In genomic region chr2:126975671-126976655, GRCh38 we compare ENCODE assay signal across 15 cellular contexts.
"Had no signal": no experiment of that assay in that cellular context is flagged by ENCODE, and none has a peak within 500 bp of the region (broad histone marks: within the 10 kb centered on the region; RNA-seq: fewer than 3 reads in every experiment).

No MANE protein-coding gene starts in this region.

- H3K4me1 Mint-ChIP-seq: activated CD4-positive, alpha-beta T cell treated with anti-CD3 and anti-CD28 coated beads, Interleukin-2, amount 10 ng/mL, durations not matched to agents 24 days and 14 days had no signal

- H3K27ac Mint-ChIP-seq: activated CD4-positive, alpha-beta T cell treated with anti-CD3 and anti-CD28 coated beads, Interleukin-2, amount 10 ng/mL, durations not matched to agents 24 days and 14 days; activated naive CD4-positive, alpha-beta T cell treated with anti-CD3 and anti-CD28 coated beads for 36 hours; natural killer cell treated with Interleukin-12 subunit alpha and Interleukin-12 subunit beta and Interleukin-15 and Interleukin-18, amount 100 ng/mL, for 72 hours; type B pancreatic cell had no signal

- H3K27ac ChIP-seq: coronary artery, epithelial cell of prostate, psoas muscle, suprapubic skin had no signal

- H3K4me3 ChIP-seq: coronary artery, psoas muscle, suprapubic skin had no signal

- H3K4me3 Mint-ChIP-seq: activated CD4-positive, alpha-beta T cell treated with anti-CD3 and anti-CD28 coated beads, Interleukin-2, amount 10 ng/mL, durations not matched to agents 24 days and 14 days; activated naive CD4-positive, alpha-beta T cell treated with anti-CD3 and anti-CD28 coated beads for 36 hours; natural killer cell treated with Interleukin-12 subunit alpha and Interleukin-12 subunit beta and Interleukin-15 and Interleukin-18, amount 100 ng/mL, for 72 hours; type B pancreatic cell had no signal

- H3K36me3 ChIP-seq: suprapubic skin had no signal

- H3K36me3 Mint-ChIP-seq: natural killer cell treated with Interleukin-12 subunit alpha and Interleukin-12 subunit beta and Interleukin-15 and Interleukin-18, amount 100 ng/mL, for 72 hours; type B pancreatic cell had no signal

- ATAC-seq: natural killer cell treated with Interleukin-12 subunit alpha and Interleukin-12 subunit beta and Interleukin-15 and Interleukin-18, amount 100 ng/mL, for 72 hours; psoas muscle; stimulated activated naive CD8-positive, alpha-beta T cell treated with anti-CD3 and anti-CD28 coated beads, Interleukin-15, Interleukin-2, amounts not matched to agents 100 U/mL and 50 U/mL, for 24 hours had no signal

- H3K9me3 ChIP-seq: psoas muscle, suprapubic skin had no signal

- H3K9me3 Mint-ChIP-seq: activated CD4-positive, alpha-beta T cell treated with anti-CD3 and anti-CD28 coated beads, Interleukin-2, amount 10 ng/mL, durations not matched to agents 24 days and 14 days; activated naive CD4-positive, alpha-beta T cell treated with anti-CD3 and anti-CD28 coated beads for 36 hours; natural killer cell treated with Interleukin-12 subunit alpha and Interleukin-12 subunit beta and Interleukin-15 and Interleukin-18, amount 100 ng/mL, for 72 hours; type B pancreatic cell had no signal

- DNase-seq: activated CD4-positive, alpha-beta T cell treated with anti-CD3 and anti-CD28 coated beads, Interleukin-2, amount 10 ng/mL, durations not matched to agents 24 days and 14 days; activated CD8-positive, alpha-beta memory T cell treated with anti-CD3 and anti-CD28 coated beads for 24 hours; activated naive CD4-positive, alpha-beta T cell treated with anti-CD3 and anti-CD28 coated beads for 36 hours; caudate nucleus; effector memory CD4-positive, alpha-beta T cell; psoas muscle; stimulated activated CD4-positive, alpha-beta T cell treated with anti-CD3 and anti-CD28 coated beads, Interleukin-4, amount 100 ng/mL, for 1 hour; stimulated activated CD8-positive, alpha-beta memory T cell treated with anti-CD3 and anti-CD28 coated beads, Interleukin-4, amount 100 ng/mL, for 48 hours; stimulated activated naive CD8-positive, alpha-beta T cell treated with anti-CD3 and anti-CD28 coated beads, Interleukin-15, Interleukin-2, amounts not matched to agents 100 U/mL and 50 U/mL, for 24 hours; T1000 had no signal
